In genomic region chr1:111747282-111747734, GRCh38 we compare ENCODE assay signal across 9 cellular contexts. TPM values are rescaled to one million over a fixed set of nuclear protein-coding genes. Genes with fewer than 3 reads are reported as not detected.
A peak's percentile ranks its signal among the peaks of the same experiment; 100 is the strongest.
DNase-seq lines count a peak whose midpoint lies in the region; ATAC-seq and TF ChIP-seq lines count a peak whose summit lies in the region.
"Had no signal": no experiment of that assay in that cellular context is flagged by ENCODE, and none has a peak within 500 bp of the region (broad histone marks: within the 10 kb centered on the region; RNA-seq: fewer than 3 reads in every experiment).

No MANE protein-coding gene starts in this region.

- no peak for TF ChIP-seq EP300 in upper lobe of left lung (IDR thresholded peaks at IDR 0.05)

- H3K27ac ChIP-seq in effector memory CD4-positive, alpha-beta T cell (ENCODE audit: insufficient read depth, low read length, poor library complexity, severe bottlenecking): no peak overlapping the region
- H3K27ac ChIP-seq in upper lobe of left lung: no peak overlapping the region
- H3K27ac ChIP-seq: skin epidermis had no signal

- ATAC-seq in GM21390 (IDR thresholded peaks at IDR 0.05; ENCODE audit: unreplicated experiment): peak; percentile 57
- peak; percentile 68 to 85 for ATAC-seq in activated CD4-positive, CD25-positive, alpha-beta regulatory T cell treated with anti-CD3 and anti-CD28 coated beads, Interleukin-2, amount 50 U/mL, for 24 hours
- peak; percentile 65 to 73 (median 70) for ATAC-seq in natural killer cell
- peak; percentile 67 to 87 for ATAC-seq in upper lobe of left lung (ENCODE audit: low FRiP score in 2 of 2)
- ATAC-seq in GM21576 (IDR thresholded peaks at IDR 0.05; ENCODE audit: unreplicated experiment): no peak

- H3K9me3 ChIP-seq in effector memory CD4-positive, alpha-beta T cell (ENCODE audit: control insufficient read depth, low read length): no peaks in the 10 kb centered on the region
- no peaks in the 10 kb centered on the region for H3K9me3 ChIP-seq in upper lobe of left lung

- no peaks in the 10 kb centered on the region for H3K36me3 ChIP-seq in effector memory CD4-positive, alpha-beta T cell (ENCODE audit: control insufficient read depth, insufficient read depth, low read length)
- H3K36me3 ChIP-seq in upper lobe of left lung: no peaks in the 10 kb centered on the region

- H3K4me1 Mint-ChIP-seq in natural killer cell: peaks cover 0 to 6% of the 10 kb centered on the region in 2 donors

- no peak overlapping the region for H3K4me3 ChIP-seq in effector memory CD4-positive, alpha-beta T cell (ENCODE audit: insufficient read depth, low read depth, low read length, poor library complexity, severe bottlenecking)
- H3K4me3 ChIP-seq in upper lobe of left lung: no peak overlapping the region
- H3K4me3 ChIP-seq: skin epidermis had no signal

- 31 to 44% methylated on average over 3 of the region's 3 CpGs for WGBS in upper lobe of left lung, 2 donors

- no peaks in the 10 kb centered on the region for H3K9me3 Mint-ChIP-seq in natural killer cell

- H3K27ac Mint-ChIP-seq in natural killer cell: peak overlapping the region in 1 of 2 donors; percentile 48

- DNase-seq in Ammon's horn (ENCODE audit: low spot score): peak; percentile 65
- DNase-seq in NCI-H2227 (lab: John Stamatoyannopoulos, UW; ENCODE audit: unreplicated experiment): peak; percentile 30
- DNase-seq in effector memory CD4-positive, alpha-beta T cell: peak; percentile 24 to 55 (median 37)
- DNase-seq in natural killer cell: no peak
- DNase-seq in upper lobe of left lung: peak in 1 of 2 donors; percentile 85

- no peaks in the 10 kb centered on the region for H3K27me3 ChIP-seq in effector memory CD4-positive, alpha-beta T cell (replicated peaks; ENCODE audit: control insufficient read depth, insufficient read depth, low read length, poor library complexity, severe bottlenecking)
- no peaks in the 10 kb centered on the region for H3K27me3 ChIP-seq in upper lobe of left lung

- no peak overlapping the region for H3K4me3 Mint-ChIP-seq in natural killer cell

- no peak for TF ChIP-seq POLR2A in upper lobe of left lung (IDR thresholded peaks at IDR 0.05)

- H3K36me3 Mint-ChIP-seq in natural killer cell: no peaks in the 10 kb centered on the region

- TF ChIP-seq CTCF in natural killer cell (IDR thresholded peaks at IDR 0.05): peak; percentile 48
- peak; percentile 59 to 85 (median 73) for TF ChIP-seq CTCF in upper lobe of left lung (IDR thresholded peaks at IDR 0.05)

- H3K4me1 ChIP-seq in effector memory CD4-positive, alpha-beta T cell (ENCODE audit: control insufficient read depth, insufficient read depth, low read length, poor library complexity, severe bottlenecking): no peaks in the 10 kb centered on the region
- H3K4me1 ChIP-seq in upper lobe of left lung: no peaks in the 10 kb centered on the region

- intact Hi-C loops in natural killer cell (cut with micrococcal nuclease): no loop called here

- H3K27me3 Mint-ChIP-seq in natural killer cell (ENCODE audit: low read depth in 2 of 2): peaks cover 4 to 7% of the 10 kb centered on the region in 2 donors

RNA-seq across cellular contexts. Expression of gene INKA2, which starts 8.1 kb away (rescaled TPM):
- total RNA-seq in natural killer cell: 1 to 10 TPM in 2 of 3 donors, under 1 TPM in 1; 0.48 to 2.6 (median 1.4) TPM
- total RNA-seq in upper lobe of left lung: 10 to 100 TPM in 1 of 6 donors, 1 to 10 TPM in 5; 4.5 to 11.5 (median 7.4) TPM

RNA-seq across cellular contexts. Expression of gene DDX20, which starts 8.4 kb away (rescaled TPM):
- total RNA-seq in natural killer cell: 10 to 100 TPM; 17.5 to 21.8 (median 17.7) TPM
- total RNA-seq in upper lobe of left lung: 10 to 100 TPM in 2 of 6 donors, 1 to 10 TPM in 4; 7.9 to 18.5 (median 9.2) TPM
